In genomic region chr9:7640205-7640604, GRCh38 we compare ENCODE assay signal across 17 cellular contexts.
DNase-seq lines count a peak whose midpoint lies in the region; ATAC-seq, FAIRE-seq and TF ChIP-seq lines count a peak whose summit lies in the region.
"Had no signal": no experiment of that assay in that cellular context is flagged by ENCODE, and none has a peak within 500 bp of the region (broad histone marks: within the 10 kb centered on the region; RNA-seq: fewer than 3 reads in every experiment).

No MANE protein-coding gene starts in this region.

- H3K79me2 ChIP-seq in SK-N-SH (ENCODE audit: insufficient read depth): no peaks in the 10 kb centered on the region

- POLR2A ChIA-PET in SK-N-SH (lab: Yijun Ruan, JAX): no interaction called here

- no peak overlapping the region for H3K9ac ChIP-seq in SK-N-SH
- H3K9ac ChIP-seq: BLaER1 treated with 17β-estradiol and CSF1 and Interleukin-3, amounts not matched to agents 10 nM and 100 nM had no signal

- H3K4me1 ChIP-seq in SK-N-SH (ENCODE audit: control insufficient read depth in 1 of 2, insufficient read depth in 2 of 2, low read depth in 1 of 2, low read length in 1 of 2): peaks cover 0 to 6% of the 10 kb centered on the region in 2 experiments; a peak in 2 of 4 replicates
- H3K4me1 ChIP-seq in pancreas: no peaks in the 10 kb centered on the region
- H3K4me1 ChIP-seq: BLaER1 treated with 17β-estradiol and CSF1 and Interleukin-3, amounts not matched to agents 10 nM and 100 nM had no signal

- no peaks in the 10 kb centered on the region for H3K9me2 ChIP-seq in SK-N-SH

- H3K36me3 ChIP-seq in SK-N-SH (replicated peaks in 1 of 2; ENCODE audit: control insufficient read depth in 1 of 2, insufficient read depth in 2 of 2, low read length in 1 of 2): no peaks in the 10 kb centered on the region
- H3K36me3 ChIP-seq in pancreas: no peaks in the 10 kb centered on the region
- H3K36me3 ChIP-seq: BLaER1 treated with 17β-estradiol and CSF1 and Interleukin-3, amounts not matched to agents 10 nM and 100 nM had no signal

- intact Hi-C loops in activated CD4-positive, alpha-beta T cell treated with anti-CD3 and anti-CD28 coated beads, Interleukin-2, amount 10 ng/mL, durations not matched to agents 24 days and 14 days (cut with micrococcal nuclease): no loop called here
- intact Hi-C loops in pancreas (cut with DNase I): no loop called here

- no peaks in the 10 kb centered on the region for H3K27me3 ChIP-seq in SK-N-SH (ENCODE audit: insufficient read depth)
- H3K27me3 ChIP-seq in pancreas: no peaks in the 10 kb centered on the region
- H3K27me3 ChIP-seq: BLaER1 treated with 17β-estradiol and CSF1 and Interleukin-3, amounts not matched to agents 10 nM and 100 nM had no signal

- H3K36me3 Mint-ChIP-seq in activated CD4-positive, alpha-beta T cell treated with anti-CD3 and anti-CD28 coated beads, Interleukin-2, amount 10 ng/mL, durations not matched to agents 24 days and 14 days (ENCODE audit: low read depth): no peaks in the 10 kb centered on the region
- peaks cover 0 to 2% of the 10 kb centered on the region in 2 donors for H3K36me3 Mint-ChIP-seq in stimulated activated naive B cell treated with anti-CD40 and anti-IgM and Interleukin-4, amounts not matched to agents 10 μg/mL and 1 μg/mL and 100 μg/mL, for 72 hours
- H3K36me3 Mint-ChIP-seq: CD4-positive, alpha-beta memory T cell had no signal

- H3K27ac ChIP-seq in SK-N-SH (ENCODE audit: low read depth in 2 of 2, low read length in 1 of 2): no peak overlapping the region
- no peak overlapping the region for H3K27ac ChIP-seq in pancreas
- H3K27ac ChIP-seq: BLaER1 treated with 17β-estradiol and CSF1 and Interleukin-3, amounts not matched to agents 10 nM and 100 nM had no signal

- H3F3A ChIP-seq in SK-N-SH (replicated peaks; ENCODE audit: insufficient read depth): no peaks in the 10 kb centered on the region

- ATAC-seq in SK-N-SH treated with all-trans-retinoic acid at 6 μM for 48 hours: no peak
- no peak for ATAC-seq in pancreas
- no peak for ATAC-seq in stimulated activated naive B cell treated with anti-CD40 and anti-IgM and Interleukin-4, amounts not matched to agents 10 μg/mL and 1 μg/mL and 100 μg/mL, for 72 hours (replicated peaks)

- no peak for TF ChIP-seq RAD21 in SK-N-SH (IDR thresholded peaks at IDR 0.05; ENCODE audit: low read length)

- peaks cover 10% of the 10 kb centered on the region for H3K9me3 Mint-ChIP-seq in activated CD4-positive, alpha-beta T cell treated with anti-CD3 and anti-CD28 coated beads, Interleukin-2, amount 10 ng/mL, durations not matched to agents 24 days and 14 days
- peaks cover 8 to 12% of the 10 kb centered on the region in 2 donors for H3K9me3 Mint-ChIP-seq in stimulated activated naive B cell treated with anti-CD40 and anti-IgM and Interleukin-4, amounts not matched to agents 10 μg/mL and 1 μg/mL and 100 μg/mL, for 72 hours

- H3K4me2 ChIP-seq in SK-N-SH: no peak overlapping the region
- H3K4me2 ChIP-seq: BLaER1 treated with 17β-estradiol and CSF1 and Interleukin-3, amounts not matched to agents 10 nM and 100 nM had no signal

- FAIRE-seq in pancreas (lab: Jason Lieb, UNC): no peak
- FAIRE-seq: GM12892, GM19239 had no signal

- no peak for TF ChIP-seq CTCF in SK-N-SH (IDR thresholded peaks at IDR 0.05)
- TF ChIP-seq CTCF in fibroblast of mammary gland (conservative IDR thresholded peaks at IDR 0.05; ENCODE audit: control insufficient read depth, insufficient read depth, low read depth, low read length): no peak
- no peak for TF ChIP-seq CTCF in pancreas (IDR thresholded peaks at IDR 0.05)

- no peak overlapping the region for H3K27ac Mint-ChIP-seq in activated CD4-positive, alpha-beta T cell treated with anti-CD3 and anti-CD28 coated beads, Interleukin-2, amount 10 ng/mL, durations not matched to agents 24 days and 14 days
- H3K27ac Mint-ChIP-seq in stimulated activated naive B cell treated with anti-CD40 and anti-IgM and Interleukin-4, amounts not matched to agents 10 μg/mL and 1 μg/mL and 100 μg/mL, for 72 hours: no peak overlapping the region
- H3K27ac Mint-ChIP-seq: CD4-positive, alpha-beta memory T cell; H9 had no signal

- H3K4me3 ChIP-seq in SK-N-SH (ENCODE audit: low read depth in 2 of 2, low read length in 1 of 2): no peak overlapping the region
- no peak overlapping the region for H3K4me3 ChIP-seq in fibroblast of mammary gland (ENCODE audit: control insufficient read depth, low read depth, low read length)
- H3K4me3 ChIP-seq in pancreas: no peak overlapping the region
- H3K4me3 ChIP-seq: BLaER1 treated with 17β-estradiol and CSF1 and Interleukin-3, amounts not matched to agents 10 nM and 100 nM had no signal

- DNase-seq in SK-N-SH: no peak
- peak; percentile 31 for DNase-seq in astrocyte of the hippocampus (ENCODE audit: low read depth, low spot score)
- peak; percentile 4 for DNase-seq in fibroblast of mammary gland (ENCODE audit: low read depth)
- DNase-seq in stromal cell of bone marrow (ENCODE audit: low read depth): peak; percentile 53
- no peak for DNase-seq in activated CD4-positive, alpha-beta T cell treated with anti-CD3 and anti-CD28 coated beads, Interleukin-2, amount 10 ng/mL, durations not matched to agents 24 days and 14 days
- no peak for DNase-seq in pancreas
- no peak for DNase-seq in stimulated activated naive B cell treated with anti-CD40 and anti-IgM and Interleukin-4, amounts not matched to agents 10 μg/mL and 1 μg/mL and 100 μg/mL, for 72 hours
- DNase-seq: ACHN; CD4-positive, alpha-beta memory T cell; DND-41; GDM1; GOT3; H9 had no signal

- no peak overlapping the region for H3K4me3 Mint-ChIP-seq in activated CD4-positive, alpha-beta T cell treated with anti-CD3 and anti-CD28 coated beads, Interleukin-2, amount 10 ng/mL, durations not matched to agents 24 days and 14 days
- no peak overlapping the region for H3K4me3 Mint-ChIP-seq in stimulated activated naive B cell treated with anti-CD40 and anti-IgM and Interleukin-4, amounts not matched to agents 10 μg/mL and 1 μg/mL and 100 μg/mL, for 72 hours
- H3K4me3 Mint-ChIP-seq: CD4-positive, alpha-beta memory T cell; H9 had no signal

- no peak overlapping the region for H2AFZ ChIP-seq in SK-N-SH (ENCODE audit: low read depth)

- H3K4me1 Mint-ChIP-seq in activated CD4-positive, alpha-beta T cell treated with anti-CD3 and anti-CD28 coated beads, Interleukin-2, amount 10 ng/mL, durations not matched to agents 24 days and 14 days: no peaks in the 10 kb centered on the region
- no peaks in the 10 kb centered on the region for H3K4me1 Mint-ChIP-seq in stimulated activated naive B cell treated with anti-CD40 and anti-IgM and Interleukin-4, amounts not matched to agents 10 μg/mL and 1 μg/mL and 100 μg/mL, for 72 hours

- CTCF ChIA-PET in SK-N-SH (lab: Yijun Ruan, JAX): no interaction called here

- H4K20me1 ChIP-seq in SK-N-SH (ENCODE audit: insufficient read depth): no peaks in the 10 kb centered on the region
- H4K20me1 ChIP-seq: BLaER1 treated with 17β-estradiol and CSF1 and Interleukin-3, amounts not matched to agents 10 nM and 100 nM had no signal

- H3K27me3 Mint-ChIP-seq in activated CD4-positive, alpha-beta T cell treated with anti-CD3 and anti-CD28 coated beads, Interleukin-2, amount 10 ng/mL, durations not matched to agents 24 days and 14 days: peaks cover 4% of the 10 kb centered on the region
- H3K27me3 Mint-ChIP-seq in stimulated activated naive B cell treated with anti-CD40 and anti-IgM and Interleukin-4, amounts not matched to agents 10 μg/mL and 1 μg/mL and 100 μg/mL, for 72 hours: no peaks in the 10 kb centered on the region
- H3K27me3 Mint-ChIP-seq: CD4-positive, alpha-beta memory T cell had no signal

- H3K9me3 ChIP-seq in SK-N-SH: no peaks in the 10 kb centered on the region
- H3K9me3 ChIP-seq in pancreas: no peaks in the 10 kb centered on the region

- TF ChIP-seq EP300 in SK-N-SH (IDR thresholded peaks at IDR 0.05; ENCODE audit: borderline replicate concordance in 1 of 2, low read depth in 1 of 2, low read length in 1 of 2): no peak

TF ChIP-seq in SK-N-SH treated with all-trans-retinoic acid at 6 μM for 48 hours, 23 proteins besides CTCF, POLR2A, EP300 and RAD21:
- no peak for TF ChIP-seq OSR1 (CRISPR knock-in tag; IDR thresholded peaks at IDR 0.05)
- no peak for TF ChIP-seq TOX (CRISPR knock-in tag; IDR thresholded peaks at IDR 0.05; ENCODE audit: borderline replicate concordance)
- TF ChIP-seq ISL1 (CRISPR knock-in tag; IDR thresholded peaks at IDR 0.05): peak; percentile 82
- no peak for TF ChIP-seq ZNF565 (CRISPR knock-in tag; conservative IDR thresholded peaks at IDR 0.05; ENCODE audit: low read depth)
- TF ChIP-seq CSRNP3 (CRISPR knock-in tag; IDR thresholded peaks at IDR 0.05): no peak

TF ChIP-seq in SK-N-SH, 30 proteins besides CTCF, POLR2A, EP300 and RAD21:
- TF ChIP-seq SIN3A (IDR thresholded peaks at IDR 0.05; ENCODE audit: borderline replicate concordance, low read depth, low read length) (no peak), TCF12 (IDR thresholded peaks at IDR 0.05) (no peak), USF2 (IDR thresholded peaks at IDR 0.05; ENCODE audit: borderline replicate concordance, low read depth, low read length) (no peak), SMC3 (IDR thresholded peaks at IDR 0.05; ENCODE audit: low read depth, low read length) (no peak), FOSL2 (IDR thresholded peaks at IDR 0.05; ENCODE audit: borderline replicate concordance, low read depth) (no peak), NFIC (IDR thresholded peaks at IDR 0.05; ENCODE audit: borderline replicate concordance) (no peak), MAX (IDR thresholded peaks at IDR 0.05; ENCODE audit: low read depth) (no peak), CHD2 (IDR thresholded peaks at IDR 0.05; ENCODE audit: low read length, partially characterized antibody) (no peak), TEAD4 (IDR thresholded peaks at IDR 0.05; ENCODE audit: borderline replicate concordance, insufficient read depth) (no peak)

Comparison
In these comparisons a context has a peak if more than half of its experiments do, and no peak if none do; other contexts are left out.
1. DNase-seq: peak in astrocyte of the hippocampus (single experiment), fibroblast of mammary gland (single experiment) and stromal cell of bone marrow (single experiment); none in SK-N-SH (single experiment), activated CD4-positive, alpha-beta T cell treated with anti-CD3 and anti-CD28 coated beads, Interleukin-2, amount 10 ng/mL, durations not matched to agents 24 days and 14 days (single experiment), pancreas (0 of 6) and stimulated activated naive B cell treated with anti-CD40 and anti-IgM and Interleukin-4, amounts not matched to agents 10 μg/mL and 1 μg/mL and 100 μg/mL, for 72 hours (single experiment).